In the genomic region with DNA sequence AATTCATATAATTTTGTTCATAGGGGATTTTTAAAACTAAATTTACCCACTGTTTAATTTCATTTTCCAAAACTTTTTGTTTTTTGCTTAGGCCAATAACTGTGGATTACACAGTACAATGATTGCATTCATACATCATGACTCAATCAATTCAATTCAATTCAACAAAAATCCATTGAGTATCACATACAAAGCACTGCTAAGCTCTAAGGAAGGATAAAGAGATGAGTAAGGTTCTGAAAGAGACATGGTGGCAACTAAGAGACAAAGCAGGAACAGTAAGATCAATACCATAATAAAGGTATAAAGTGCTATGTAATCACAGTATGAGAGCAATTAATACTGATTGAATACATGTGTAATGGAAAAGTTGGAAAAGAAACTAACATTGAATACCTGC, we compare ENCODE assay signal across 14 cellular contexts. TPM values are rescaled to one million over a fixed set of nuclear protein-coding genes. Genes with fewer than 3 reads are reported as not detected.
A peak's percentile ranks its signal among the peaks of the same experiment; 100 is the strongest.
DNase-seq lines count a peak whose midpoint lies in the region; FAIRE-seq and TF ChIP-seq lines count a peak whose summit lies in the region.
"Had no signal": no experiment of that assay in that cellular context is flagged by ENCODE, and none has a peak within 500 bp of the region (broad histone marks: within the 10 kb centered on the region; RNA-seq: fewer than 3 reads in every experiment).

No MANE protein-coding gene starts in this region.

- no peaks in the 10 kb centered on the region for H3K9me3 Mint-ChIP-seq in activated naive CD4-positive, alpha-beta T cell treated with anti-CD3 and anti-CD28 coated beads for 36 hours
- H3K9me3 Mint-ChIP-seq in activated T-helper 2 cell treated with anti-CD3 and anti-CD28 coated beads, Interferon-gamma antibody, Interleukin-2, Interleukin-4, amounts not matched to agents 10 μg/mL and 5 μg/mL and 100 μg/mL, durations not matched to agents 14 hours and 24 hours and 36 hours: no peaks in the 10 kb centered on the region

- peaks cover 53% of the 10 kb centered on the region for H3K4me1 Mint-ChIP-seq in activated naive CD4-positive, alpha-beta T cell treated with anti-CD3 and anti-CD28 coated beads for 36 hours (ENCODE audit: low read depth)
- peaks cover 33% of the 10 kb centered on the region for H3K4me1 Mint-ChIP-seq in activated T-helper 2 cell treated with anti-CD3 and anti-CD28 coated beads, Interferon-gamma antibody, Interleukin-2, Interleukin-4, amounts not matched to agents 10 μg/mL and 5 μg/mL and 100 μg/mL, durations not matched to agents 14 hours and 24 hours and 36 hours (ENCODE audit: low read depth)

- peaks cover 11% of the 10 kb centered on the region for H3K27me3 Mint-ChIP-seq in activated naive CD4-positive, alpha-beta T cell treated with anti-CD3 and anti-CD28 coated beads for 36 hours (ENCODE audit: low read depth)
- peaks cover 18% of the 10 kb centered on the region for H3K27me3 Mint-ChIP-seq in activated T-helper 2 cell treated with anti-CD3 and anti-CD28 coated beads, Interferon-gamma antibody, Interleukin-2, Interleukin-4, amounts not matched to agents 10 μg/mL and 5 μg/mL and 100 μg/mL, durations not matched to agents 14 hours and 24 hours and 36 hours (ENCODE audit: low read depth)

- intact Hi-C loops in activated naive CD4-positive, alpha-beta T cell treated with anti-CD3 and anti-CD28 coated beads for 36 hours (cut with micrococcal nuclease): loop anchor here (1.0 to 5.0 kb wide), 6 partner anchors 8 to 1182 kb away; a partner anchor contains a TSS
- intact Hi-C loops in activated T-helper 2 cell treated with anti-CD3 and anti-CD28 coated beads, Interferon-gamma antibody, Interleukin-2, Interleukin-4, amounts not matched to agents 10 μg/mL and 5 μg/mL and 100 μg/mL, durations not matched to agents 14 hours and 24 hours and 36 hours (cut with micrococcal nuclease): loop anchor here (1.0 kb wide), 1 partner anchor 8 kb away; no protein-coding TSS in a partner anchor

- no peak overlapping the region for H3K4me3 Mint-ChIP-seq in activated naive CD4-positive, alpha-beta T cell treated with anti-CD3 and anti-CD28 coated beads for 36 hours
- H3K4me3 Mint-ChIP-seq in activated T-helper 2 cell treated with anti-CD3 and anti-CD28 coated beads, Interferon-gamma antibody, Interleukin-2, Interleukin-4, amounts not matched to agents 10 μg/mL and 5 μg/mL and 100 μg/mL, durations not matched to agents 14 hours and 24 hours and 36 hours (ENCODE audit: low read depth): no peak overlapping the region

- FAIRE-seq in frontal cortex (lab: Jason Lieb, UNC): peak; percentile 82

- CTCF ChIA-PET in activated naive CD4-positive, alpha-beta T cell treated with anti-CD3 and anti-CD28 coated beads for 36 hours (lab: Charles Lee): interaction anchor here (1.8 to 2.0 kb wide), 2 partner anchors 8 to 19 kb away, joined by 4 to 7 read pairs; a partner anchor contains a TSS

- no peak for DNase-seq in activated naive CD4-positive, alpha-beta T cell treated with anti-CD3 and anti-CD28 coated beads for 36 hours
- no peak for DNase-seq in activated naive CD4-positive, alpha-beta T cell (lab: John Stamatoyannopoulos, UW)
- DNase-seq in activated T-helper 2 cell treated with anti-CD3 and anti-CD28 coated beads, Interferon-gamma antibody, Interleukin-2, Interleukin-4, amounts not matched to agents 10 μg/mL and 5 μg/mL and 100 μg/mL, durations not matched to agents 14 hours and 24 hours and 36 hours (ENCODE audit: low spot score): no peak
- no peak for DNase-seq in frontal cortex (ENCODE audit: low spot score in 2 of 2)
- no peak for DNase-seq in NCI-H1105 (lab: John Stamatoyannopoulos, UW)
- no peak for DNase-seq in DMS79 treated with DMSO at 0.1 percent for 48 hours (lab: John Stamatoyannopoulos, UW)
- no peak for DNase-seq in kidney glomerular epithelial cell (lab: John Stamatoyannopoulos, UW)
- no peak for DNase-seq in erythroblast (lab: John Stamatoyannopoulos, UW)
- DNase-seq: NCI-H2227 treated with DMSO at 0.1 percent for 48 hours, upper lobe of right lung had no signal

- TF ChIP-seq POLR2A in erythroblast (IDR thresholded peaks at IDR 0.05; ENCODE audit: low read length): no peak

- no peaks in the 10 kb centered on the region for H3K36me3 Mint-ChIP-seq in activated naive CD4-positive, alpha-beta T cell treated with anti-CD3 and anti-CD28 coated beads for 36 hours (ENCODE audit: low read depth)
- H3K36me3 Mint-ChIP-seq in activated T-helper 2 cell treated with anti-CD3 and anti-CD28 coated beads, Interferon-gamma antibody, Interleukin-2, Interleukin-4, amounts not matched to agents 10 μg/mL and 5 μg/mL and 100 μg/mL, durations not matched to agents 14 hours and 24 hours and 36 hours (ENCODE audit: low read depth): no peaks in the 10 kb centered on the region

- peak overlapping the region; percentile 14 for H3K27ac Mint-ChIP-seq in activated naive CD4-positive, alpha-beta T cell treated with anti-CD3 and anti-CD28 coated beads for 36 hours
- H3K27ac Mint-ChIP-seq in activated T-helper 2 cell treated with anti-CD3 and anti-CD28 coated beads, Interferon-gamma antibody, Interleukin-2, Interleukin-4, amounts not matched to agents 10 μg/mL and 5 μg/mL and 100 μg/mL, durations not matched to agents 14 hours and 24 hours and 36 hours: peak overlapping the region; percentile 4

RNA-seq across cellular contexts. Expression of a gene that starts 9.4 kb away (rescaled TPM):
- 1 to 10 TPM; 3.5 to 4.1 TPM for total RNA-seq in activated naive CD4-positive, alpha-beta T cell treated with anti-CD3 and anti-CD28 coated beads for 36 hours
- 15.8 and 16.5 TPM in 2 replicates for total RNA-seq in activated T-helper 2 cell treated with anti-CD3 and anti-CD28 coated beads, Interferon-gamma antibody, Interleukin-2, Interleukin-4, amounts not matched to agents 10 μg/mL and 5 μg/mL and 100 μg/mL, durations not matched to agents 14 hours and 24 hours and 36 hours
- 4.1 TPM for total RNA-seq in frontal cortex

RNA-seq across cellular contexts. Expression of a gene that starts 16.6 kb away (rescaled TPM):
- not detected for total RNA-seq in activated naive CD4-positive, alpha-beta T cell treated with anti-CD3 and anti-CD28 coated beads for 36 hours
- total RNA-seq in activated T-helper 2 cell treated with anti-CD3 and anti-CD28 coated beads, Interferon-gamma antibody, Interleukin-2, Interleukin-4, amounts not matched to agents 10 μg/mL and 5 μg/mL and 100 μg/mL, durations not matched to agents 14 hours and 24 hours and 36 hours: not detected in 2 replicates
- total RNA-seq in frontal cortex: not detected
- total RNA-seq: cerebellum; mononuclear cell; posterior vena cava; T-helper 1 cell treated with Interleukin-12 subunit alpha and Interleukin-12 subunit beta and Interleukin-4 antibody, amounts not matched to agents 30 ng/mL and 1 ng/mL, for 36 hours; upper lobe of right lung had no signal

RNA-seq across cellular contexts. Expression of a gene that starts 19.0 kb away (rescaled TPM):
- not detected for total RNA-seq in activated naive CD4-positive, alpha-beta T cell treated with anti-CD3 and anti-CD28 coated beads for 36 hours
- not detected in 2 replicates for total RNA-seq in activated T-helper 2 cell treated with anti-CD3 and anti-CD28 coated beads, Interferon-gamma antibody, Interleukin-2, Interleukin-4, amounts not matched to agents 10 μg/mL and 5 μg/mL and 100 μg/mL, durations not matched to agents 14 hours and 24 hours and 36 hours
- not detected for total RNA-seq in frontal cortex
- total RNA-seq: cerebellum; mononuclear cell; posterior vena cava; T-helper 1 cell treated with Interleukin-12 subunit alpha and Interleukin-12 subunit beta and Interleukin-4 antibody, amounts not matched to agents 30 ng/mL and 1 ng/mL, for 36 hours; upper lobe of right lung had no signal
